In the genomic region with DNA sequence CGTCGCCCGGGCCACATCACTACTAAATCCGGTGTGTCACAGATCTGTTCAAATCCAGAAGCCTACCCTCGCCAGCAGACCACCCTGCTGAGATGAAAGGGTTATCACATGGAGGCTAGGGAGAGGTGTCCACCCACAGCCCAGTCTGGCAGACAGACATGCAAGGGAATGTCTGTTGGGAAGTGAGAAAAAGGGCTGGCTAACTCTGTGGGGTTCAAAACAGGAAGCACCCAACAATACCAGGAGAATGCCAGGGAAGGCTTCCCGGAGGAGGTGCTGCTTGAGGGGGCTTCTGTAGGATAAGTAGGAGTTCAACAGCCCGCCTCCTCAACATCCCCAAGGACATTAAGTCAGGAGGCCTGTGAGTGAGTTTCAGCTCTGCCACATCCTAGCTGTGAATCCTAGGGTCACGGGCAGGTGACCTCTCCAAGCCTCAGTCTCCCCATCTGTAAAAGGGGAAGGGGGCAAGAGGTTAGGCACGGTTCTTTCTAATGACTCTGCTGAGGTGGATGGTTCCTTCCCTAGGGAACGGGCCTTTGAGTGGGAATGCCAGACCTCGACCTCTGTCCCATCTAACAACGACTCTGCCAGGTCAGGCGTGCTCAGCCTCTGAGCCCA, we compare ENCODE assay signal across 8 cellular contexts. TPM values are rescaled to one million over a fixed set of nuclear protein-coding genes. Genes with fewer than 3 reads are reported as not detected.
DNase-seq lines count a peak whose midpoint lies in the region; ATAC-seq, FAIRE-seq and TF ChIP-seq lines count a peak whose summit lies in the region.

No MANE protein-coding gene starts in this region.

- BruUV-seq in PC-3 (replicated peaks; lab: Mats Ljungman, UMichigan) (no TSS peak), endothelial cell of umbilical vein (replicated peaks; lab: Mats Ljungman, UMichigan) (no TSS peak)

- peak overlapping the region; percentile 55; the same call in 1 of the 2 replicates for H3K9ac ChIP-seq in PC-3 (ENCODE audit: low read length)
- H3K9ac ChIP-seq in endothelial cell of umbilical vein (replicated peaks; ENCODE audit: extremely low read depth, insufficient read depth, low read length), result peak overlapping the region; percentile 70

- no peak for TF ChIP-seq POLR2A in endothelial cell of umbilical vein (IDR thresholded peaks at IDR 0.05; ENCODE audit: low read depth, low read length)

- peaks cover 0 to 31% (median 2%) of the 10 kb centered on the region in 3 donors for H3K36me3 Mint-ChIP-seq in CD8-positive, alpha-beta memory T cell

- H3K27ac ChIP-seq in CD8-positive, alpha-beta memory T cell (ENCODE audit: low read depth, low read length), result peak overlapping the region; percentile 78
- H3K27ac ChIP-seq in PC-3 (ENCODE audit: low read length), result no peak overlapping the region
- peak overlapping the region; percentile 60 for H3K27ac ChIP-seq in endothelial cell of umbilical vein (ENCODE audit: insufficient read depth, low read depth, low read length)
- H3K27ac ChIP-seq in osteoblast (ENCODE audit: low read depth, low read length), result peak overlapping the region; percentile 91

- H3K79me2 ChIP-seq in PC-3 (ENCODE audit: low read length) (0 out of 2 replicates have a peak, but pooled peaks cover 3% of the 10 kb centered on the region), endothelial cell of umbilical vein (ENCODE audit: control insufficient read depth, insufficient read depth, low read length) (peaks cover 30% of the 10 kb centered on the region), osteoblast (ENCODE audit: insufficient read depth, low read length) (peaks cover 56% of the 10 kb centered on the region)

- H3K4me3 Mint-ChIP-seq in CD8-positive, alpha-beta memory T cell, result peak overlapping the region; percentile 90 to 95 (median 93)

- no peak for DNase-seq in CD8-positive, alpha-beta memory T cell
- DNase-seq in PC-3 (no peak), endothelial cell of umbilical vein (ENCODE audit: low read depth, low spot score) (no peak), osteoblast (ENCODE audit: insufficient read length, low spot score, missing footprints) (no peak), HuH-7.5 (ENCODE audit: low spot score) (no peak), NCI-H1105 (lab: John Stamatoyannopoulos, UW) (no peak)
- no peak for DNase-seq in activated effector memory CD4-positive, alpha-beta T cell treated with anti-CD3 and anti-CD28 coated beads, Interleukin-2, amount 50 U/mL, for 16 hours

- no peaks in the 10 kb centered on the region for H3K36me3 ChIP-seq in CD8-positive, alpha-beta memory T cell (ENCODE audit: insufficient read depth, low read length)
- H3K36me3 ChIP-seq in PC-3 (ENCODE audit: low read depth, low read length) (no peaks in the 10 kb centered on the region), endothelial cell of umbilical vein (ENCODE audit: control insufficient read depth in 2 of 2, extremely low read depth in 1 of 2, insufficient read depth in 2 of 2, low read length in 2 of 2) (no peaks in the 10 kb centered on the region), osteoblast (ENCODE audit: insufficient read depth, low read length) (peaks cover 6% of the 10 kb centered on the region)

- H4K20me1 ChIP-seq in PC-3 (ENCODE audit: low read length), result no peaks in the 10 kb centered on the region
- H4K20me1 ChIP-seq in endothelial cell of umbilical vein (replicated peaks; ENCODE audit: control insufficient read depth, extremely low read depth, insufficient read depth, low read length), result no peaks in the 10 kb centered on the region
- H4K20me1 ChIP-seq in osteoblast (ENCODE audit: insufficient read depth, low read length), result peaks cover 34% of the 10 kb centered on the region

- no peak for ATAC-seq in PC-3
- ATAC-seq in GM18519 (IDR thresholded peaks at IDR 0.05; ENCODE audit: low FRiP score, unreplicated experiment), result no peak

- intact Hi-C loops in PC-3 (cut with micrococcal nuclease), result loop anchor here (10.0 kb wide), 1 partner anchor 74 kb away; the partner anchor contains the start of gene TFIP11
- intact Hi-C loops in endothelial cell of umbilical vein (cut with micrococcal nuclease), result no loop called here

- dilution Hi-C loops in endothelial cell of umbilical vein (cut with MboI; ENCODE audit: extremely low pct_ligation_motif_present, low sequenced_read_pairs), result no loop called here

- no peaks in the 10 kb centered on the region for H3K9me1 ChIP-seq in endothelial cell of umbilical vein (replicated peaks; ENCODE audit: control insufficient read depth, extremely low read depth, insufficient read depth, low read length)

- TF ChIP-seq CTCF in PC-3 (conservative IDR thresholded peaks at IDR 0.05; ENCODE audit: low read depth, low read length), result no peak
- no peak for TF ChIP-seq CTCF in endothelial cell of umbilical vein (IDR thresholded peaks at IDR 0.05; ENCODE audit: extremely low read depth in 1 of 2, insufficient read depth in 1 of 2, low read depth in 1 of 2, low read length in 2 of 2)
- TF ChIP-seq CTCF in osteoblast (IDR thresholded peaks at IDR 0.05; ENCODE audit: extremely low read depth, low read depth, low read length), result no peak

- CTCF ChIA-PET in CD8-positive, alpha-beta memory T cell (lab: Charles Lee), result interaction anchor here (1.0 kb wide), 2 partner anchors 9 to 86 kb away, joined by 3 read pairs; no protein-coding TSS in a partner anchor
- CTCF ChIA-PET in PC-3 (lab: Charles Lee) (interaction anchor here (0.6 kb wide), 1 partner anchor 416 kb away, joined by 8 read pairs; no protein-coding TSS in a partner anchor), endothelial cell of umbilical vein (lab: Charles Lee) (interaction anchor here (1.0 to 1.1 kb wide), 2 partner anchors 13 kb away, joined by 3 read pairs; no protein-coding TSS in a partner anchor)

- peaks cover 76 to 90% (median 84%) of the 10 kb centered on the region in 3 donors for H3K4me1 Mint-ChIP-seq in CD8-positive, alpha-beta memory T cell

- no peaks in the 10 kb centered on the region for H3K9me3 Mint-ChIP-seq in CD8-positive, alpha-beta memory T cell

- H3K27ac Mint-ChIP-seq in CD8-positive, alpha-beta memory T cell, result peak overlapping the region; percentile 81 to 96 (median 94)

- H2AFZ ChIP-seq in PC-3 (ENCODE audit: low read length) (peak overlapping the region; percentile 89), endothelial cell of umbilical vein (ENCODE audit: low read depth, low read length) (peak overlapping the region; percentile 41), osteoblast (ENCODE audit: low read length) (peak overlapping the region; percentile 53)

- peak; percentile 46 for FAIRE-seq in endothelial cell of umbilical vein (lab: Jason Lieb, UNC)

- peaks cover 70% of the 10 kb centered on the region for H3K4me1 ChIP-seq in CD8-positive, alpha-beta memory T cell (ENCODE audit: insufficient read depth, low read length)
- H3K4me1 ChIP-seq in PC-3 (ENCODE audit: insufficient read depth, low read length) (peaks cover 16% of the 10 kb centered on the region), endothelial cell of umbilical vein (ENCODE audit: control insufficient read depth, extremely low read depth, insufficient read depth, low read length) (peaks cover 41% of the 10 kb centered on the region), osteoblast (ENCODE audit: insufficient read depth, low read length) (peaks cover 35% of the 10 kb centered on the region)

- H3K27me3 Mint-ChIP-seq in CD8-positive, alpha-beta memory T cell, result no peaks in the 10 kb centered on the region

- H3K4me2 ChIP-seq in PC-3 (ENCODE audit: low read length), result peak overlapping the region; percentile 99
- peak overlapping the region; percentile 75 for H3K4me2 ChIP-seq in endothelial cell of umbilical vein (ENCODE audit: insufficient read depth, low read length)
- H3K4me2 ChIP-seq in osteoblast (ENCODE audit: insufficient read depth, low read length), result peak overlapping the region; percentile 95

- H3K9me3 ChIP-seq in CD8-positive, alpha-beta memory T cell (ENCODE audit: low read length), result no peaks in the 10 kb centered on the region
- H3K9me3 ChIP-seq in PC-3 (ENCODE audit: low read length) (no peaks in the 10 kb centered on the region), endothelial cell of umbilical vein (replicated peaks; ENCODE audit: control insufficient read depth, insufficient read depth, low read length) (no peaks in the 10 kb centered on the region), osteoblast (ENCODE audit: low read depth, low read length) (no peaks in the 10 kb centered on the region)

- POLR2A ChIA-PET in CD8-positive, alpha-beta memory T cell (lab: Charles Lee), result no interaction called here
- POLR2A ChIA-PET in PC-3 (lab: Charles Lee; ENCODE audit: unreplicated experiment), result no interaction called here
- POLR2A ChIA-PET in endothelial cell of umbilical vein (lab: Charles Lee), result no interaction called here

- H3K27me3 ChIP-seq in CD8-positive, alpha-beta memory T cell (ENCODE audit: insufficient read depth, low read length, poor library complexity, severe bottlenecking), result no peaks in the 10 kb centered on the region
- no peaks in the 10 kb centered on the region for H3K27me3 ChIP-seq in PC-3 (ENCODE audit: low read length)
- H3K27me3 ChIP-seq in endothelial cell of umbilical vein (ENCODE audit: control insufficient read depth in 2 of 2, insufficient read depth in 2 of 2, low read length in 2 of 2), result peaks cover 0 to under 1% of the 10 kb centered on the region in 2 experiments
- H3K27me3 ChIP-seq in osteoblast (ENCODE audit: insufficient read depth, low read length), result peaks cover 3% of the 10 kb centered on the region

- H3K4me3 ChIP-seq in CD8-positive, alpha-beta memory T cell (ENCODE audit: low read length), result peak overlapping the region; percentile 83
- H3K4me3 ChIP-seq in PC-3 (ENCODE audit: low read length), result peak overlapping the region; percentile 89
- H3K4me3 ChIP-seq in endothelial cell of umbilical vein (replicated peaks in 1 of 3; ENCODE audit: insufficient read depth in 1 of 3, low read depth in 1 of 3, low read length in 3 of 3), result peak overlapping the region; percentile 79 to 93 (median 82)
- peak overlapping the region; percentile 91 for H3K4me3 ChIP-seq in osteoblast (ENCODE audit: insufficient read depth, low read length)

- no peaks in the 10 kb centered on the region for H3K9me2 ChIP-seq in PC-3 (replicated peaks; ENCODE audit: low read length)

- no peaks in the 10 kb centered on the region for H3F3A ChIP-seq in PC-3 (ENCODE audit: low read length, unreplicated experiment)

RNA-seq across cellular contexts. Expression of gene TPST2, which starts 1.1 kb away (rescaled TPM):
- total RNA-seq in CD8-positive, alpha-beta memory T cell, result 10 to 100 TPM; 36.7 to 37.3 TPM
- polyA plus RNA-seq in CD8-positive, alpha-beta memory T cell, result 201 TPM
- total RNA-seq in PC-3 (2014; rRNA removed), result 7.9 and 8.1 TPM in 2 replicates
- 48.4 and 49.4 TPM in 2 replicates for total RNA-seq in endothelial cell of umbilical vein
- 121 and 137 TPM in 2 replicates for polyA plus RNA-seq in endothelial cell of umbilical vein
- polyA plus RNA-seq in endothelial cell of umbilical vein (2011; cell fraction: cytosol; rRNA removed), result 62.1 and 76.6 TPM in 2 replicates
- polyA plus RNA-seq in endothelial cell of umbilical vein (2011; cell fraction: nucleus; rRNA removed), result 57.8 and 61.9 TPM in 2 replicates
- 29.7 and 39.1 TPM in 2 replicates for polyA plus RNA-seq in endothelial cell of umbilical vein (2012)
- 73.8 and 99.0 TPM in 2 replicates for polyA minus RNA-seq in endothelial cell of umbilical vein
- 7.9 TPM for polyA minus RNA-seq in endothelial cell of umbilical vein (2011; cell fraction: cytosol; rRNA and poly(A)+ RNA removed)
- polyA minus RNA-seq in endothelial cell of umbilical vein (2011; cell fraction: nucleus; rRNA and poly(A)+ RNA removed), result 57.6 and 61.9 TPM in 2 replicates
- total RNA-seq in osteoblast, result 98.4 and 100 TPM in 2 replicates

RNA-seq across cellular contexts. Expression of gene CRYBB1, which starts 29.0 kb away (rescaled TPM):
- not detected for total RNA-seq in CD8-positive, alpha-beta memory T cell
- not detected for polyA plus RNA-seq in CD8-positive, alpha-beta memory T cell
- total RNA-seq in PC-3 (2014; rRNA removed), result not detected in 2 replicates
- total RNA-seq in endothelial cell of umbilical vein, result not detected in 2 replicates
- polyA plus RNA-seq in endothelial cell of umbilical vein, result not detected in 2 replicates
- not detected in 2 replicates for polyA plus RNA-seq in endothelial cell of umbilical vein (2011; cell fraction: cytosol; rRNA removed)
- not detected in 2 replicates for polyA plus RNA-seq in endothelial cell of umbilical vein (2011; cell fraction: nucleus; rRNA removed)
- polyA plus RNA-seq in endothelial cell of umbilical vein (2012), result not detected in 2 replicates
- not detected in 2 replicates for polyA minus RNA-seq in endothelial cell of umbilical vein
- polyA minus RNA-seq in endothelial cell of umbilical vein (2011; cell fraction: cytosol; rRNA and poly(A)+ RNA removed), result not detected
- not detected in 2 replicates for polyA minus RNA-seq in endothelial cell of umbilical vein (2011; cell fraction: nucleus; rRNA and poly(A)+ RNA removed)
- not detected in 2 replicates for total RNA-seq in osteoblast

RNA-seq across cellular contexts. Expression of gene CRYBA4, which starts 32.9 kb away (rescaled TPM):
- total RNA-seq in CD8-positive, alpha-beta memory T cell, result not detected
- not detected for polyA plus RNA-seq in CD8-positive, alpha-beta memory T cell
- total RNA-seq in PC-3 (2014; rRNA removed) (not detected in 2 replicates), endothelial cell of umbilical vein (not detected in 2 replicates), osteoblast (not detected in 2 replicates)
- not detected in 2 replicates for polyA plus RNA-seq in endothelial cell of umbilical vein
- polyA plus RNA-seq in endothelial cell of umbilical vein (2011; cell fraction: cytosol; rRNA removed), result not detected in 2 replicates
- polyA plus RNA-seq in endothelial cell of umbilical vein (2011; cell fraction: nucleus; rRNA removed), result not detected in 2 replicates
- polyA plus RNA-seq in endothelial cell of umbilical vein (2012), result not detected in 2 replicates
- polyA minus RNA-seq in endothelial cell of umbilical vein, result not detected in 2 replicates
- polyA minus RNA-seq in endothelial cell of umbilical vein (2011; cell fraction: cytosol; rRNA and poly(A)+ RNA removed), result not detected
- polyA minus RNA-seq in endothelial cell of umbilical vein (2011; cell fraction: nucleus; rRNA and poly(A)+ RNA removed), result not detected in 2 replicates
